ENCODE assay signal across 13 cellular contexts in genomic region chr20:35135867-35136586, GRCh38. TPM values are rescaled to one million over a fixed set of nuclear protein-coding genes. Genes with fewer than 3 reads are reported as not detected.
DNase-seq lines count a peak whose midpoint lies in the region; ATAC-seq and TF ChIP-seq lines count a peak whose summit lies in the region.
"Had no signal": no experiment of that assay in that cellular context is flagged by ENCODE, and none has a peak within 500 bp of the region (broad histone marks: within the 10 kb centered on the region; RNA-seq: fewer than 3 reads in every experiment).

No MANE protein-coding gene starts in this region.

- ATAC-seq in GM19455 (IDR thresholded peaks at IDR 0.05; ENCODE audit: unreplicated experiment): no peak
- ATAC-seq: body of pancreas had no signal

- H3K4me3 ChIP-seq in fibroblast of pulmonary artery (replicated peaks; ENCODE audit: low read depth, low read length): no peak overlapping the region
- H3K4me3 ChIP-seq: body of pancreas had no signal

- TF ChIP-seq CTCF in fibroblast of pulmonary artery (IDR thresholded peaks at IDR 0.05; ENCODE audit: low read length, missing control alignments): no peak

- intact Hi-C loops in posterior vena cava (cut with DNase I): no loop called here

- DNase-seq in AML-193 (lab: John Stamatoyannopoulos, UW) (peak; percentile 5 to 17), RPMI7951 (ENCODE audit: low read depth) (peak; percentile 58), fibroblast of pulmonary artery (ENCODE audit: low read depth) (peak; percentile 89), posterior vena cava (ENCODE audit: low spot score) (peak; percentile 91), DMS53 (lab: John Stamatoyannopoulos, UW) (no peak), activated T-cell treated with anti-CD3 and anti-CD28 coated beads for 4 hours (no peak)
- DNase-seq in stimulated activated CD8-positive, alpha-beta memory T cell treated with anti-CD3 and anti-CD28 coated beads, Interleukin-4, amount 100 ng/mL, for 48 hours: no peak
- DNase-seq: GF-D8, islet precursor cell, NCI-H1092, NCI-H510A had no signal

RNA-seq across cellular contexts. Expression of gene EDEM2, which starts 11.1 kb away (rescaled TPM):
- total RNA-seq in RPMI7951 (2014; rRNA removed; shearing (Covaris generic)): 53.1 and 61.4 TPM in 2 replicates
- total RNA-seq in posterior vena cava: 10 to 100 TPM; 27.9 to 30.6 TPM

RNA-seq across cellular contexts. Expression of gene PROCR, which starts 35.8 kb away (rescaled TPM):
- 47.8 and 62.2 TPM in 2 replicates for total RNA-seq in RPMI7951 (2014; rRNA removed; shearing (Covaris generic))
- total RNA-seq in posterior vena cava: 100 to 1,000 TPM; 181 to 239 TPM

RNA-seq across cellular contexts. Expression of gene TRPC4AP, which starts 43.4 kb away (rescaled TPM):
- 44.9 and 49.5 TPM in 2 replicates for total RNA-seq in RPMI7951 (2014; rRNA removed; shearing (Covaris generic))
- total RNA-seq in posterior vena cava: 10 to 100 TPM; 42.6 to 48.9 TPM

Comparison
In these comparisons a context has a peak if more than half of its experiments do, and no peak if none do; other contexts are left out.
1. DNase-seq: peak in AML-193 (2 of 2), RPMI7951 (single experiment), fibroblast of pulmonary artery (single experiment) and posterior vena cava (single experiment); none in stimulated activated CD8-positive, alpha-beta memory T cell treated with anti-CD3 and anti-CD28 coated beads, Interleukin-4, amount 100 ng/mL, for 48 hours (single experiment), DMS53 (single experiment) and activated T-cell treated with anti-CD3 and anti-CD28 coated beads for 4 hours (single experiment).